ENCODE assay signal across 11 cellular contexts in genomic region chr1:91099746-91100621, GRCh38.
DNase-seq lines count a peak whose midpoint lies in the region; ATAC-seq and TF ChIP-seq lines count a peak whose summit lies in the region.
"Had no signal": no experiment of that assay in that cellular context is flagged by ENCODE, and none has a peak within 500 bp of the region (broad histone marks: within the 10 kb centered on the region; RNA-seq: fewer than 3 reads in every experiment).

No MANE protein-coding gene starts in this region.

- H3K4me3 ChIP-seq in prostate gland = no peak overlapping the region
- no peak overlapping the region for H3K4me3 ChIP-seq in BE2C (ENCODE audit: low read depth, low read length)
- H3K4me3 ChIP-seq in esophagus squamous epithelium = no peak overlapping the region
- H3K4me3 ChIP-seq: SK-N-MC had no signal

- WGBS in prostate gland = 66% methylated on average over 7 of the region's 7 CpGs
- WGBS in esophagus squamous epithelium, 2 donors = 53 to 59% methylated on average over 5 to 6 of the region's 7 CpGs

- peaks cover 9% of the 10 kb centered on the region for H3K4me1 Mint-ChIP-seq in activated T-helper 17 cell treated with anti-CD3 and anti-CD28 coated beads, Interleukin-2, amount 50 U/mL, for 72 hours
- peaks cover 31 to 33% of the 10 kb centered on the region in 2 donors for H3K4me1 Mint-ChIP-seq in natural killer cell

- H3K27me3 Mint-ChIP-seq in activated T-helper 17 cell treated with anti-CD3 and anti-CD28 coated beads, Interleukin-2, amount 50 U/mL, for 72 hours = peaks cover 11% of the 10 kb centered on the region
- peaks cover 59 to 65% of the 10 kb centered on the region in 2 donors for H3K27me3 Mint-ChIP-seq in natural killer cell (ENCODE audit: low read depth in 2 of 2)

- no peak for TF ChIP-seq POLR2A in prostate gland (IDR thresholded peaks at IDR 0.05)
- TF ChIP-seq POLR2A in esophagus squamous epithelium (IDR thresholded peaks at IDR 0.05) = no peak

- H3K4me1 ChIP-seq in prostate gland (replicated peaks) (no peaks in the 10 kb centered on the region), BE2C (no peaks in the 10 kb centered on the region), esophagus squamous epithelium (no peaks in the 10 kb centered on the region)

- TF ChIP-seq CTCF in GM13977 (IDR thresholded peaks at IDR 0.05; ENCODE audit: extremely low read depth, insufficient read depth, missing control alignments) = no peak
- no peak for TF ChIP-seq CTCF in natural killer cell (IDR thresholded peaks at IDR 0.05)
- no peak for TF ChIP-seq CTCF in prostate gland (IDR thresholded peaks at IDR 0.05)
- TF ChIP-seq CTCF in BE2C (IDR thresholded peaks at IDR 0.05; ENCODE audit: low read depth, low read length) = no peak
- TF ChIP-seq CTCF in esophagus squamous epithelium (IDR thresholded peaks at IDR 0.05) = no peak

- no peaks in the 10 kb centered on the region for H3K9me3 ChIP-seq in prostate gland
- no peaks in the 10 kb centered on the region for H3K9me3 ChIP-seq in BE2C
- H3K9me3 ChIP-seq in esophagus squamous epithelium = no peaks in the 10 kb centered on the region

- DNase-seq in GM13977 (ENCODE audit: low spot score) (peak; percentile 17), natural killer cell (peak; percentile 24), prostate gland (ENCODE audit: low spot score) (no peak), BE2C (no peak), ACHN (no peak), esophagus squamous epithelium (lab: John Stamatoyannopoulos, UW) (no peak)
- DNase-seq: activated CD4-positive, alpha-beta T cell treated with anti-CD3 and anti-CD28 coated beads, Interleukin-2, amount 50 U/mL, for 4 hours; NCI-H524 had no signal

- no peak overlapping the region for H3K27ac ChIP-seq in prostate gland
- no peak overlapping the region for H3K27ac ChIP-seq in esophagus squamous epithelium
- H3K27ac ChIP-seq: SK-N-MC had no signal

- H3K9me3 Mint-ChIP-seq in activated T-helper 17 cell treated with anti-CD3 and anti-CD28 coated beads, Interleukin-2, amount 50 U/mL, for 72 hours = no peaks in the 10 kb centered on the region
- H3K9me3 Mint-ChIP-seq in natural killer cell = no peaks in the 10 kb centered on the region

- H3K27me3 ChIP-seq in prostate gland (replicated peaks; ENCODE audit: insufficient read depth) (no peaks in the 10 kb centered on the region), BE2C (no peaks in the 10 kb centered on the region), esophagus squamous epithelium (no peaks in the 10 kb centered on the region)

- H3K36me3 Mint-ChIP-seq in activated T-helper 17 cell treated with anti-CD3 and anti-CD28 coated beads, Interleukin-2, amount 50 U/mL, for 72 hours (ENCODE audit: low read depth) = no peaks in the 10 kb centered on the region
- H3K36me3 Mint-ChIP-seq in natural killer cell = no peaks in the 10 kb centered on the region

- ATAC-seq in HG02852 (IDR thresholded peaks at IDR 0.05; ENCODE audit: unreplicated experiment) (peak; percentile 61), natural killer cell (peak; percentile 67 to 86 (median 69))
- peak; percentile 64 for ATAC-seq in activated T-helper 17 cell treated with anti-CD3 and anti-CD28 coated beads, Interleukin-2, amount 50 U/mL, for 72 hours (replicated peaks)

- intact Hi-C loops in natural killer cell (cut with micrococcal nuclease) = loop anchor here (5.0 kb wide), 1 partner anchor 1947 kb away; no protein-coding TSS in a partner anchor
- intact Hi-C loops in prostate gland (cut with DNase I) = no loop called here
- intact Hi-C loops in esophagus squamous epithelium (cut with DNase I) = no loop called here

- H3K27ac Mint-ChIP-seq in activated T-helper 17 cell treated with anti-CD3 and anti-CD28 coated beads, Interleukin-2, amount 50 U/mL, for 72 hours = no peak overlapping the region
- peak overlapping the region; percentile 43 to 76 for H3K27ac Mint-ChIP-seq in natural killer cell

- H3K36me3 ChIP-seq in prostate gland (no peaks in the 10 kb centered on the region), BE2C (no peaks in the 10 kb centered on the region), esophagus squamous epithelium (no peaks in the 10 kb centered on the region)

- in situ Hi-C loops in GM13977 (cut with MboI; ENCODE audit: low pct_unique_long_range_greater_than_20kb, low sequenced_read_pairs, unreplicated experiment) (no loop called here), ACHN (cut with HindIII; ENCODE audit: low pct_ligation_motif_present, low pct_unique_long_range_greater_than_20kb, low sequenced_read_pairs) (no loop called here)

- H3K4me3 Mint-ChIP-seq in activated T-helper 17 cell treated with anti-CD3 and anti-CD28 coated beads, Interleukin-2, amount 50 U/mL, for 72 hours = peak overlapping the region; percentile 46
- peak overlapping the region; percentile 77 for H3K4me3 Mint-ChIP-seq in natural killer cell

Comparison
In these comparisons a context has a peak if more than half of its experiments do, and no peak if none do; other contexts are left out.
1. DNase-seq: peak in GM13977 (single experiment) and natural killer cell (single experiment); none in prostate gland (single experiment), BE2C (single experiment), ACHN (single experiment) and esophagus squamous epithelium (single experiment).
2. Peak in every context shown above with its lines, with median percentiles within 50 percentile points of each other: ATAC-seq.